20 cellular contexts compared by ENCODE assay signal in the genomic region with DNA sequence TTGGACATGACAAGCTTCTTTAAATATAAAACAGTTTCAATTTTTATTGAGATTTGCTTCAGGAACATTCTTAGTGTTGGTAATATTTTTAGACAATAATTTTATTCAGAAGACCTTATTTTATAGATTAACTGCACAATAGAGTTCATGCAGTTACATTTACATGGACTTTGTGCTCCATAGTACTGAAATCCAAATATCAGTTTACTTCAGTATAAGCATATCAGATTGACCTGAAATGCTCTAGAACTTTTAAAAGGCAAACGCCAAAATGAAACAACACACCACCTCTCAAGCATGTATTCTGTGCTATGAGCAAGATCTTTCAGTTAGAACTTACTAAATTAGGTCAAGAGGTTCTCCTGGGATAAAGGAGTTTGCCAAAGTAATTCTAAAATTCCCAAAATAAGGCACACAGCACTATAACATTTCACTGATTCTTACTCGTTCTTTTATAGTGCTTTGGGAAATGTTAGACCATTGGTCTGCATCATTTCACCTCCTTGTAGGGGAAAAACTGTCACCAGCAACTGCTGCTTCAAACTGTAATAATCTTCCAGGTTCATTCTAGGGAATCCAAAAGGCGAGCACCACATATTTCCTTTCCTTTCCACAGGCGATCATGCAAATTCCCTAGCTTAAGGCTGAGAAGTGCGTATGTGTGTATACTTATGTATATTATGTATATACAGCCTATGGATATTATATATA.
"Had no signal": no experiment of that assay in that cellular context is flagged by ENCODE, and none has a peak within 500 bp of the region (broad histone marks: within the 10 kb centered on the region; RNA-seq: fewer than 3 reads in every experiment).

No MANE protein-coding gene starts in this region.

- ATAC-seq: activated naive CD8-positive, alpha-beta T cell treated with anti-CD3 and anti-CD28 coated beads, Interleukin-2, amount 50 U/mL, for 24 hours had no signal

- H3K9me3 ChIP-seq: breast epithelium, SJSA1, suprapubic skin had no signal

- H3K4me1 ChIP-seq: breast epithelium, SJSA1 had no signal

- H3K27ac ChIP-seq: breast epithelium, SJSA1, suprapubic skin, VCaP had no signal

- FAIRE-seq: astrocyte had no signal

- DNase-seq: activated CD4-positive, alpha-beta T cell treated with anti-CD3 and anti-CD28 coated beads for 1 hour; activated CD8-positive, alpha-beta memory T cell treated with anti-CD3 and anti-CD28 coated beads for 24 hours; activated CD8-positive, alpha-beta memory T cell treated with anti-CD3 and anti-CD28 coated beads, Interleukin-2, amount 50 U/mL, for 48 hours; activated effector memory CD4-positive, alpha-beta T cell treated with Interleukin-2 at 50 U/mL for 16 hours; activated naive CD4-positive, alpha-beta T cell treated with anti-CD3 and anti-CD28 coated beads, Interleukin-2, amount 10 ng/mL, durations not matched to agents 7 days and 5 days; activated naive CD8-positive, alpha-beta T cell treated with anti-CD3 and anti-CD28 coated beads, Interleukin-2, amount 50 U/mL, for 24 hours; activated T-cell treated with anti-CD3 and anti-CD28 coated beads, Interleukin-2, amount 50 U/mL, for 48 hours; cerebellar nuclear complex; effector CD4-positive, alpha-beta T cell; midbrain; stimulated activated CD4-positive, alpha-beta T cell treated with anti-CD3 and anti-CD28 coated beads, Interleukin-12 subunit alpha, Interleukin-12 subunit beta, amount 100 ng/mL, for 4 hours; stimulated activated CD4-positive, alpha-beta T cell treated with anti-CD3 and anti-CD28 coated beads, Interleukin-1b, Interleukin-23, amount 100 ng/mL, for 48 hours; stimulated activated CD8-positive, alpha-beta memory T cell treated with anti-CD3 and anti-CD28 coated beads, Interleukin-4, amount 100 ng/mL, for 48 hours; stimulated activated naive CD4-positive, alpha-beta T cell had no signal

- H3K36me3 ChIP-seq: breast epithelium, SJSA1, suprapubic skin had no signal

- H3K4me3 ChIP-seq: breast epithelium, lung, SJSA1, suprapubic skin had no signal

- H3K27me3 ChIP-seq: breast epithelium, SJSA1, suprapubic skin had no signal
